In genomic region chr5:149999359-149999758, GRCh38 we compare ENCODE assay signal across 9 cellular contexts. TPM values are rescaled to one million over a fixed set of nuclear protein-coding genes. Genes with fewer than 3 reads are reported as not detected.
DNase-seq lines count a peak whose midpoint lies in the region; ATAC-seq, FAIRE-seq and TF ChIP-seq lines count a peak whose summit lies in the region.
"Had no signal": no experiment of that assay in that cellular context is flagged by ENCODE, and none has a peak within 500 bp of the region (broad histone marks: within the 10 kb centered on the region; RNA-seq: fewer than 3 reads in every experiment).

No MANE protein-coding gene starts in this region.

- H2AFZ ChIP-seq in keratinocyte (ENCODE audit: control insufficient read depth, low read length): peak overlapping the region; percentile 35

- intact Hi-C loops in transverse colon (cut with DNase I; ENCODE audit: low total_unique reads): no loop called here

- H3K9me3 Mint-ChIP-seq in activated naive CD4-positive, alpha-beta T cell treated with anti-CD3 and anti-CD28 coated beads, Interleukin-2, amount 10 ng/mL, durations not matched to agents 7 days and 5 days: no peaks in the 10 kb centered on the region
- no peaks in the 10 kb centered on the region for H3K9me3 Mint-ChIP-seq in activated naive CD8-positive, alpha-beta T cell treated with anti-CD3 and anti-CD28 coated beads for 36 hours

- H3K9me1 ChIP-seq in keratinocyte (ENCODE audit: control insufficient read depth, extremely low read depth, insufficient read depth, low read length): no peaks in the 10 kb centered on the region

- CTCF ChIA-PET in activated naive CD4-positive, alpha-beta T cell treated with anti-CD3 and anti-CD28 coated beads, Interleukin-2, amount 10 ng/mL, durations not matched to agents 7 days and 5 days (lab: Charles Lee): interaction anchor here (0.8 to 2.6 kb wide), 4 partner anchors 9 to 165 kb away, joined by 3 to 15 read pairs (median 3); no protein-coding TSS in a partner anchor

- H3K36me3 Mint-ChIP-seq in activated naive CD4-positive, alpha-beta T cell treated with anti-CD3 and anti-CD28 coated beads, Interleukin-2, amount 10 ng/mL, durations not matched to agents 7 days and 5 days: peaks cover 11% of the 10 kb centered on the region
- H3K36me3 Mint-ChIP-seq in activated naive CD8-positive, alpha-beta T cell treated with anti-CD3 and anti-CD28 coated beads for 36 hours: peaks cover 18% of the 10 kb centered on the region

- peak overlapping the region; percentile 88 for H3K27ac Mint-ChIP-seq in activated naive CD4-positive, alpha-beta T cell treated with anti-CD3 and anti-CD28 coated beads, Interleukin-2, amount 10 ng/mL, durations not matched to agents 7 days and 5 days
- H3K27ac Mint-ChIP-seq in activated naive CD8-positive, alpha-beta T cell treated with anti-CD3 and anti-CD28 coated beads for 36 hours: peak overlapping the region; percentile 96

- H3K27ac ChIP-seq in keratinocyte (ENCODE audit: control insufficient read depth, insufficient read depth, low read length): peak overlapping the region; percentile 90
- H3K27ac ChIP-seq in transverse colon: peak overlapping the region; percentile 93 to 99 (median 96)

- TF ChIP-seq POLR2A in transverse colon (IDR thresholded peaks at IDR 0.05): no peak

- dilution Hi-C loops in keratinocyte (cut with MboI; ENCODE audit: extremely low pct_ligation_motif_present, low sequenced_read_pairs): no loop called here

- peaks cover 38% of the 10 kb centered on the region for H3K4me1 Mint-ChIP-seq in activated naive CD4-positive, alpha-beta T cell treated with anti-CD3 and anti-CD28 coated beads, Interleukin-2, amount 10 ng/mL, durations not matched to agents 7 days and 5 days
- peaks cover 33% of the 10 kb centered on the region for H3K4me1 Mint-ChIP-seq in activated naive CD8-positive, alpha-beta T cell treated with anti-CD3 and anti-CD28 coated beads for 36 hours

- H3K79me2 ChIP-seq in keratinocyte (ENCODE audit: control insufficient read depth, insufficient read depth, low read length): peaks cover 32% of the 10 kb centered on the region

- TF ChIP-seq EP300 in transverse colon (IDR thresholded peaks at IDR 0.05; ENCODE audit: low read depth): no peak

- H3K9ac ChIP-seq in keratinocyte (ENCODE audit: control insufficient read depth, extremely low read depth, insufficient read depth, low read length): peak overlapping the region; percentile 94

- peaks cover 7% of the 10 kb centered on the region in 2 experiments for H3K36me3 ChIP-seq in keratinocyte (ENCODE audit: control insufficient read depth in 2 of 2, extremely low read depth in 1 of 2, insufficient read depth in 2 of 2, low read length in 2 of 2)
- H3K36me3 ChIP-seq in transverse colon: no peaks in the 10 kb centered on the region

- peak overlapping the region; percentile 82 for H3K4me3 Mint-ChIP-seq in activated naive CD4-positive, alpha-beta T cell treated with anti-CD3 and anti-CD28 coated beads, Interleukin-2, amount 10 ng/mL, durations not matched to agents 7 days and 5 days
- peak overlapping the region; percentile 83 for H3K4me3 Mint-ChIP-seq in activated naive CD8-positive, alpha-beta T cell treated with anti-CD3 and anti-CD28 coated beads for 36 hours

- H3K27me3 ChIP-seq in keratinocyte (ENCODE audit: control insufficient read depth, extremely low read depth, insufficient read depth, low read length): no peaks in the 10 kb centered on the region
- H3K27me3 ChIP-seq in transverse colon: no peaks in the 10 kb centered on the region

- WGBS in transverse colon (ENCODE audit: low coverage in 1 of 2), 2 donors: 86 to 100% methylated on average over 1 to 3 of the region's 3 CpGs

- H3K27me3 Mint-ChIP-seq in activated naive CD4-positive, alpha-beta T cell treated with anti-CD3 and anti-CD28 coated beads, Interleukin-2, amount 10 ng/mL, durations not matched to agents 7 days and 5 days: no peaks in the 10 kb centered on the region
- no peaks in the 10 kb centered on the region for H3K27me3 Mint-ChIP-seq in activated naive CD8-positive, alpha-beta T cell treated with anti-CD3 and anti-CD28 coated beads for 36 hours

- peak; percentile 57 for FAIRE-seq in keratinocyte (lab: Jason Lieb, UNC)

- ATAC-seq in HG02588 (IDR thresholded peaks at IDR 0.05; ENCODE audit: unreplicated experiment): no peak

- peak overlapping the region; percentile 84 for H3K4me2 ChIP-seq in keratinocyte (ENCODE audit: control insufficient read depth, extremely low read depth, insufficient read depth, low read depth, low read length)

- H3K9me3 ChIP-seq in keratinocyte (ENCODE audit: control insufficient read depth, low read depth, low read length): no peaks in the 10 kb centered on the region
- no peaks in the 10 kb centered on the region for H3K9me3 ChIP-seq in transverse colon

- no peak for DNase-seq in activated naive CD4-positive, alpha-beta T cell treated with anti-CD3 and anti-CD28 coated beads, Interleukin-2, amount 10 ng/mL, durations not matched to agents 7 days and 5 days
- no peak for DNase-seq in activated naive CD4-positive, alpha-beta T cell treated with anti-CD3 and anti-CD28 coated beads, Interleukin-2, amount 50 U/mL, for 16 hours
- DNase-seq in activated naive CD8-positive, alpha-beta T cell treated with anti-CD3 and anti-CD28 coated beads for 36 hours: no peak
- DNase-seq in keratinocyte (ENCODE audit: low read depth, low spot score) (no peak), transverse colon (no peak), GM03348 (ENCODE audit: low spot score) (no peak), NCI-H226 (no peak)

- no peak for TF ChIP-seq CTCF in keratinocyte (optimal IDR thresholded peaks at IDR 0.05 in 1 of 3, IDR thresholded peaks at IDR 0.05 in 1 of 3, conservative IDR thresholded peaks at IDR 0.05 in 1 of 3; ENCODE audit: extremely low read depth in 1 of 3, insufficient read depth in 2 of 3, low read length in 3 of 3)
- TF ChIP-seq CTCF in transverse colon (IDR thresholded peaks at IDR 0.05): no peak

- H3K4me1 ChIP-seq in keratinocyte (ENCODE audit: control insufficient read depth, extremely low read depth, insufficient read depth, low read length) (peaks cover 29% of the 10 kb centered on the region), transverse colon (peaks cover 11 to 54% (median 33%) of the 10 kb centered on the region in 4 donors)

- H4K20me1 ChIP-seq in keratinocyte (ENCODE audit: control insufficient read depth, extremely low read depth, insufficient read depth, low read length): peaks cover 5% of the 10 kb centered on the region

- in situ Hi-C loops in transverse colon (cut with MboI; ENCODE audit: low pct_ligation_motif_present in 1 of 4, low pct_unique_long_range_greater_than_20kb in 1 of 4, low sequenced_read_pairs in 3 of 4): no loop called here

- peak overlapping the region; percentile 88 to 98 (median 96) for H3K4me3 ChIP-seq in keratinocyte (ENCODE audit: control insufficient read depth in 2 of 3, extremely low read depth in 1 of 3, insufficient read depth in 2 of 3, low read depth in 1 of 3, low read length in 3 of 3)
- peak overlapping the region in 2 of 4 donors; percentile 96 to 99 for H3K4me3 ChIP-seq in transverse colon

RNA-seq across cellular contexts. Expression of gene TIGD6, which starts 1.1 kb away (rescaled TPM):
- 1 to 10 TPM; 1.7 to 1.9 TPM for total RNA-seq in activated naive CD8-positive, alpha-beta T cell treated with anti-CD3 and anti-CD28 coated beads for 36 hours
- polyA plus RNA-seq in keratinocyte: 3.9 to 4.1 TPM (median 4.1 TPM) in 3 replicates
- polyA plus RNA-seq in keratinocyte (2011; ENCODE audit: low read depth): 1.5 TPM
- 3.1 and 4.7 TPM in 2 replicates for polyA plus RNA-seq in keratinocyte (2011; cell fraction: cytosol; rRNA removed)
- polyA plus RNA-seq in keratinocyte (2011; cell fraction: nucleus; rRNA removed): 4.1 and 5.3 TPM in 2 replicates
- polyA plus RNA-seq in keratinocyte (2012; ENCODE audit: low replicate concordance): 3.0 and 3.2 TPM in 2 replicates
- 6.5 to 10.5 TPM (median 8.9 TPM) in 3 replicates for polyA minus RNA-seq in keratinocyte
- 3.8 TPM for polyA minus RNA-seq in keratinocyte (2011; cell fraction: cytosol; rRNA and poly(A)+ RNA removed)
- polyA minus RNA-seq in keratinocyte (2011; cell fraction: nucleus; rRNA and poly(A)+ RNA removed): 2.2 and 5.0 TPM in 2 replicates
- total RNA-seq in transverse colon: 1 to 10 TPM in 2 of 4 donors, under 1 TPM in 2; 0.20 to 2.5 (median 1.6) TPM

RNA-seq across cellular contexts. Expression of gene HMGXB3, which starts 1.2 kb away (rescaled TPM):
- 10 to 100 TPM; 36.7 to 38.3 TPM for total RNA-seq in activated naive CD8-positive, alpha-beta T cell treated with anti-CD3 and anti-CD28 coated beads for 36 hours
- polyA plus RNA-seq in keratinocyte: 37.8 to 39.4 TPM (median 38.6 TPM) in 3 replicates
- 19.4 TPM for polyA plus RNA-seq in keratinocyte (2011; ENCODE audit: low read depth)
- polyA plus RNA-seq in keratinocyte (2011; cell fraction: cytosol; rRNA removed): 29.2 and 29.7 TPM in 2 replicates
- polyA plus RNA-seq in keratinocyte (2011; cell fraction: nucleus; rRNA removed): 89.4 and 108 TPM in 2 replicates
- polyA plus RNA-seq in keratinocyte (2012; ENCODE audit: low replicate concordance): 16.1 and 27.2 TPM in 2 replicates
- polyA minus RNA-seq in keratinocyte: 64.6 to 78.4 TPM (median 68.0 TPM) in 3 replicates
- polyA minus RNA-seq in keratinocyte (2011; cell fraction: cytosol; rRNA and poly(A)+ RNA removed): 41.6 TPM
- polyA minus RNA-seq in keratinocyte (2011; cell fraction: nucleus; rRNA and poly(A)+ RNA removed): 56.6 and 84.9 TPM in 2 replicates
- 10 to 100 TPM; 29.9 to 93.5 (median 38.1) TPM for total RNA-seq in transverse colon

RNA-seq across cellular contexts. Expression of gene SLC26A2, which starts 38.8 kb away (rescaled TPM):
- 1 to 10 TPM; 6.6 TPM for total RNA-seq in activated naive CD8-positive, alpha-beta T cell treated with anti-CD3 and anti-CD28 coated beads for 36 hours
- 7.3 to 10.3 TPM (median 8.0 TPM) in 3 replicates for polyA plus RNA-seq in keratinocyte
- 1.5 TPM for polyA plus RNA-seq in keratinocyte (2011; ENCODE audit: low read depth)
- 1.9 and 3.7 TPM in 2 replicates for polyA plus RNA-seq in keratinocyte (2011; cell fraction: cytosol; rRNA removed)
- 11.8 and 15.5 TPM in 2 replicates for polyA plus RNA-seq in keratinocyte (2011; cell fraction: nucleus; rRNA removed)
- polyA plus RNA-seq in keratinocyte (2012; ENCODE audit: low replicate concordance): 1.8 and 7.1 TPM in 2 replicates
- polyA minus RNA-seq in keratinocyte: 7.9 to 33.5 TPM (median 31.6 TPM) in 3 replicates
- 7.3 TPM for polyA minus RNA-seq in keratinocyte (2011; cell fraction: cytosol; rRNA and poly(A)+ RNA removed)
- polyA minus RNA-seq in keratinocyte (2011; cell fraction: nucleus; rRNA and poly(A)+ RNA removed): 27.9 and 40.2 TPM in 2 replicates
- total RNA-seq in transverse colon: 1,000 to 10,000 TPM in 2 of 4 donors, 100 to 1,000 TPM in 2; 233 to 1,489 (median 1,023) TPM

RNA-seq across cellular contexts. Expression of gene PDE6A, which starts 54.8 kb away (rescaled TPM):
- total RNA-seq in activated naive CD8-positive, alpha-beta T cell treated with anti-CD3 and anti-CD28 coated beads for 36 hours: not detected
- polyA plus RNA-seq in keratinocyte: 0.03 to 0.05 TPM (median 0.03 TPM) in 3 replicates
- polyA plus RNA-seq in keratinocyte (2011; ENCODE audit: low read depth): not detected
- 0.05 TPM in 1 of 2 replicates, not detected in the other for polyA plus RNA-seq in keratinocyte (2011; cell fraction: cytosol; rRNA removed)
- 0.03 and 0.05 TPM in 2 replicates for polyA plus RNA-seq in keratinocyte (2011; cell fraction: nucleus; rRNA removed)
- polyA plus RNA-seq in keratinocyte (2012; ENCODE audit: low replicate concordance): 0.03 and 0.14 TPM in 2 replicates
- polyA minus RNA-seq in keratinocyte: not detected in 3 replicates
- polyA minus RNA-seq in keratinocyte (2011; cell fraction: cytosol; rRNA and poly(A)+ RNA removed): not detected
- not detected in 2 replicates for polyA minus RNA-seq in keratinocyte (2011; cell fraction: nucleus; rRNA and poly(A)+ RNA removed)
- 1 to 10 TPM; 1.2 to 6.5 (median 3.5) TPM for total RNA-seq in transverse colon
- total RNA-seq: G401 had no signal

Comparison
In these comparisons a context has a peak if more than half of its experiments do, and no peak if none do; other contexts are left out.
1. RNA of gene SLC26A2, which starts 38.8 kb away (total RNA-seq): 233 to 1,489 TPM in transverse colon; 6.6 TPM in activated naive CD8-positive, alpha-beta T cell treated with anti-CD3 and anti-CD28 coated beads for 36 hours; every median in the first group is over 10 times any median in the second.